ENCODE assay signal across 22 cellular contexts in genomic region chr5:54991446-54991845, GRCh38. TPM values are rescaled to one million over a fixed set of nuclear protein-coding genes. Genes with fewer than 3 reads are reported as not detected.
A peak's percentile ranks its signal among the peaks of the same experiment; 100 is the strongest.
DNase-seq lines count a peak whose midpoint lies in the region; ATAC-seq, FAIRE-seq and TF ChIP-seq lines count a peak whose summit lies in the region.
"Had no signal": no experiment of that assay in that cellular context is flagged by ENCODE, and none has a peak within 500 bp of the region (broad histone marks: within the 10 kb centered on the region; RNA-seq: fewer than 3 reads in every experiment).

No MANE protein-coding gene starts in this region.

- H3K36me3 ChIP-seq in astrocyte (ENCODE audit: insufficient read depth, low read length) = no peaks in the 10 kb centered on the region
- no peaks in the 10 kb centered on the region for H3K36me3 ChIP-seq in upper lobe of right lung
- H3K36me3 ChIP-seq: HAP-1 had no signal

- H3K9ac ChIP-seq in astrocyte (ENCODE audit: low read length) = no peak overlapping the region

- no peak for FAIRE-seq in astrocyte (lab: Jason Lieb, UNC)
- FAIRE-seq: A204.1, HTR-8/SVneo had no signal

- TF ChIP-seq CTCF in astrocyte (IDR thresholded peaks at IDR 0.05; ENCODE audit: insufficient read depth, low read depth, low read length) (no peak), upper lobe of right lung (IDR thresholded peaks at IDR 0.05) (no peak)

- no peaks in the 10 kb centered on the region for H3K36me3 Mint-ChIP-seq in astrocyte (ENCODE audit: low read depth, unreplicated experiment)

- no peaks in the 10 kb centered on the region for H4K20me1 ChIP-seq in astrocyte (ENCODE audit: insufficient read depth, low read length)

- H3K27me3 ChIP-seq in astrocyte (ENCODE audit: insufficient read depth, low read length) (no peaks in the 10 kb centered on the region), upper lobe of right lung (no peaks in the 10 kb centered on the region)

- H3K4me1 ChIP-seq in astrocyte (ENCODE audit: insufficient read depth, low read length) (peaks cover 29% of the 10 kb centered on the region), upper lobe of right lung (no peaks in the 10 kb centered on the region)
- H3K4me1 ChIP-seq: HAP-1 had no signal

- H3K4me3 Mint-ChIP-seq in astrocyte (ENCODE audit: unreplicated experiment) = no peak overlapping the region

- no peaks in the 10 kb centered on the region for H3K79me2 ChIP-seq in astrocyte (ENCODE audit: insufficient read depth, low read length)

- H3K27ac Mint-ChIP-seq in astrocyte (ENCODE audit: unreplicated experiment) = peak overlapping the region; percentile 82

- H3K27ac ChIP-seq in astrocyte (ENCODE audit: low read depth, low read length) = peak overlapping the region; percentile 4
- H3K27ac ChIP-seq in upper lobe of right lung = no peak overlapping the region
- H3K27ac ChIP-seq: HL-60 had no signal

- H3K9me3 ChIP-seq in astrocyte (ENCODE audit: insufficient read depth, low read depth, low read length) = no peaks in the 10 kb centered on the region
- H3K9me3 ChIP-seq in upper lobe of right lung = no peaks in the 10 kb centered on the region
- H3K9me3 ChIP-seq: HAP-1 had no signal

- no peaks in the 10 kb centered on the region for H3K9me3 Mint-ChIP-seq in astrocyte (ENCODE audit: unreplicated experiment)

- ATAC-seq in GM18519 (IDR thresholded peaks at IDR 0.05; ENCODE audit: low FRiP score, unreplicated experiment) (no peak), upper lobe of right lung (no peak)

- peaks cover 23% of the 10 kb centered on the region for H3K4me1 Mint-ChIP-seq in astrocyte (ENCODE audit: low read depth, unreplicated experiment)

- DNase-seq in EH (ENCODE audit: low read depth) (peak; percentile 39), LHCN-M2 (ENCODE audit: low read depth) (peak; percentile 28), astrocyte (ENCODE audit: low read depth) (peak; percentile 23), myocyte (ENCODE audit: low read depth) (peak; percentile 43), GOT3 (lab: John Stamatoyannopoulos, UW) (no peak), upper lobe of right lung (no peak)
- DNase-seq: C1 segment of cervical spinal cord; DMS 273 treated with DMSO at 0.1 percent for 48 hours; NCI-H1436; NCI-H2029; NCI-H2171; NCI-H446; NCI-H69; NK-92 treated with Interleukin-12 subunit alpha and Interleukin-12 subunit beta, amount 100 ng/mL, for 24 hours; RPMI8226 had no signal

- no peaks in the 10 kb centered on the region for H3K27me3 Mint-ChIP-seq in astrocyte (ENCODE audit: low read depth, unreplicated experiment)

- no peak overlapping the region for H2AFZ ChIP-seq in astrocyte (ENCODE audit: low read depth, low read length)

- H3K4me3 ChIP-seq in astrocyte (ENCODE audit: insufficient read depth, low read depth, low read length) (no peak overlapping the region), upper lobe of right lung (no peak overlapping the region)
- H3K4me3 ChIP-seq: HAP-1 had no signal

- intact Hi-C loops in upper lobe of right lung (cut with DNase I) = no loop called here

- H3K4me2 ChIP-seq in astrocyte (ENCODE audit: low read length) = peak overlapping the region; percentile 20

RNA-seq across cellular contexts. Expression of gene ESM1, which starts 6.1 kb away (rescaled TPM):
- total RNA-seq in LHCN-M2 (2014; rRNA removed) = 0.98 and 6.7 TPM in 2 replicates
- polyA plus RNA-seq in LHCN-M2 (2012) = 0.64 TPM
- 0.54 TPM in 1 of 2 replicates, not detected in the other for total RNA-seq in astrocyte
- not detected in 2 replicates for total RNA-seq in myocyte
- 0.63 TPM for polyA plus RNA-seq in myocyte (2012)
- 2.7 TPM for total RNA-seq in upper lobe of right lung
- total RNA-seq: OCI-LY7 had no signal

RNA-seq across cellular contexts. Expression of gene GZMK, which starts 32.6 kb away (rescaled TPM):
- total RNA-seq in LHCN-M2 (2014; rRNA removed) (not detected in 2 replicates), astrocyte (not detected in 2 replicates), myocyte (not detected in 2 replicates), upper lobe of right lung (1.8 TPM)
- not detected for polyA plus RNA-seq in LHCN-M2 (2012)
- not detected for polyA plus RNA-seq in myocyte (2012)
- total RNA-seq: Daoy, OCI-LY7 had no signal

Comparison
In these comparisons a context has a peak if more than half of its experiments do, and no peak if none do; other contexts are left out.
1. DNase-seq: peak in EH (single experiment), LHCN-M2 (single experiment), astrocyte (single experiment) and myocyte (single experiment); none in GOT3 (single experiment) and upper lobe of right lung (single experiment).